In the genomic region with DNA sequence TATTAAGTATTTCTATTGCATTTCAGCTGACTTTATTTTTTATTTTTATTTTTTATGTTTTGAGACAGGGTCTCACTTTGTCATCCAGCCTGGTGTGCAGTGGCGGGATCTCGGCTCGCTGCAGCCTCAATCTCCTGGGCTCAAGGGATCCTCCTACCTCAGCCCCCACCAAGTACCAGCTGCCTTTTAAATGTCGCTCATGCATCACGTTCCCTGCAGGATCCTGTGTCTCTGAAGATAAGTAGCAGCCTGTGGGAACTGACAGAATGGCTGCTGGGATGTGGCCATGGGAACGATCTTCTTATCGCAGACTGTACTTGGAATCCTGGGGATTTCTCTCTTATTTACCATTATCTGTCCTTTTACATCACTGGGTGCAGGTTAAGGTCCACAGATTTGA, we compare ENCODE assay signal across 22 cellular contexts.
DNase-seq lines count a peak whose midpoint lies in the region; ATAC-seq and TF ChIP-seq lines count a peak whose summit lies in the region.
"Had no signal": no experiment of that assay in that cellular context is flagged by ENCODE, and none has a peak within 500 bp of the region (broad histone marks: within the 10 kb centered on the region; RNA-seq: fewer than 3 reads in every experiment).

No MANE protein-coding gene starts in this region.

- H3K4me1 Mint-ChIP-seq in nephron progenitor cell = peaks cover 48% of the 10 kb centered on the region

- H3K27ac ChIP-seq in WERI-Rb-1 = no peak overlapping the region
- H3K27ac ChIP-seq: C4-2B, colonic mucosa had no signal

- H3K36me3 Mint-ChIP-seq in nephron progenitor cell (ENCODE audit: low read depth) = no peaks in the 10 kb centered on the region

- no peak overlapping the region for H3K27ac Mint-ChIP-seq in nephron progenitor cell
- H3K27ac Mint-ChIP-seq: stimulated activated naive CD8-positive, alpha-beta T cell treated with anti-CD3 and anti-CD28 coated beads, Interleukin-15, Interleukin-2, amounts not matched to agents 100 ng/mL and 50 ng/mL, for 24 hours had no signal

- H3K9me3 Mint-ChIP-seq in nephron progenitor cell = peaks cover 10% of the 10 kb centered on the region

- ATAC-seq in GM21390 (IDR thresholded peaks at IDR 0.05; ENCODE audit: unreplicated experiment) (no peak), GM19351 (IDR thresholded peaks at IDR 0.05; ENCODE audit: unreplicated experiment) (no peak)
- ATAC-seq: K562 had no signal

- H3K4me3 Mint-ChIP-seq in nephron progenitor cell = peak overlapping the region; percentile 18
- H3K4me3 Mint-ChIP-seq: stimulated activated naive CD8-positive, alpha-beta T cell treated with anti-CD3 and anti-CD28 coated beads, Interleukin-15, Interleukin-2, amounts not matched to agents 100 ng/mL and 50 ng/mL, for 24 hours had no signal

- H3K27me3 Mint-ChIP-seq in nephron progenitor cell (ENCODE audit: low read depth, poor library complexity) = peaks cover 8% of the 10 kb centered on the region

- peaks cover 3% of the 10 kb centered on the region for H3K27me3 ChIP-seq in WERI-Rb-1 (ENCODE audit: insufficient read depth, low read depth, severe bottlenecking)
- H3K27me3 ChIP-seq: adrenal gland, colonic mucosa, upper lobe of left lung had no signal

- H3K36me3 ChIP-seq in WERI-Rb-1 = no peaks in the 10 kb centered on the region
- H3K36me3 ChIP-seq: adrenal gland, colonic mucosa, MG63, upper lobe of left lung had no signal

- no peak for TF ChIP-seq CTCF in WERI-Rb-1 (IDR thresholded peaks at IDR 0.05; ENCODE audit: low read depth, low read length)
- TF ChIP-seq CTCF in nephron progenitor cell (IDR thresholded peaks at IDR 0.05) = no peak

- no peaks in the 10 kb centered on the region for H3K9me3 ChIP-seq in WERI-Rb-1 (ENCODE audit: severe bottlenecking)
- H3K9me3 ChIP-seq: adrenal gland, colonic mucosa, upper lobe of left lung had no signal

- DNase-seq in DMS79 (lab: John Stamatoyannopoulos, UW) (peak; percentile 32), NCI-H187 treated with DMSO at 0.1 percent for 48 hours (lab: John Stamatoyannopoulos, UW) (peak; percentile 32), WERI-Rb-1 (peak; percentile 21), nephron progenitor cell (no peak), NOMO-1 (lab: John Stamatoyannopoulos, UW; ENCODE audit: unreplicated experiment in 2 of 2) (no peak)
- DNase-seq: activated CD4-positive, alpha-beta T cell treated with anti-CD3 and anti-CD28 coated beads for 1 hour; activated gamma-delta T cell treated with Interleukin-2 at 50 U/mL for 16 hours; activated T-cell treated with anti-CD3 and anti-CD28 coated beads, Interleukin-2, amount 50 U/mL, for 1 hour; colonic mucosa; HCEC 1CT; MG63; NCI-H1694 treated with DMSO at 0.1 percent for 48 hours; NCI-H510A; right cardiac atrium; SW 1271; upper lobe of left lung had no signal

- H3K4me3 ChIP-seq in WERI-Rb-1 (ENCODE audit: low read depth, low read length) = peak overlapping the region; percentile 29
- H3K4me3 ChIP-seq: adrenal gland, colonic mucosa, K562, MG63 had no signal

Comparison
In these comparisons a context has a peak if more than half of its experiments do, and no peak if none do; other contexts are left out.
1. DNase-seq: peak in DMS79 (single experiment), NCI-H187 treated with DMSO at 0.1 percent for 48 hours (single experiment) and WERI-Rb-1 (single experiment); none in nephron progenitor cell (single experiment) and NOMO-1 (0 of 2).